ENCODE assay signal across 1 cellular context in the genomic region with DNA sequence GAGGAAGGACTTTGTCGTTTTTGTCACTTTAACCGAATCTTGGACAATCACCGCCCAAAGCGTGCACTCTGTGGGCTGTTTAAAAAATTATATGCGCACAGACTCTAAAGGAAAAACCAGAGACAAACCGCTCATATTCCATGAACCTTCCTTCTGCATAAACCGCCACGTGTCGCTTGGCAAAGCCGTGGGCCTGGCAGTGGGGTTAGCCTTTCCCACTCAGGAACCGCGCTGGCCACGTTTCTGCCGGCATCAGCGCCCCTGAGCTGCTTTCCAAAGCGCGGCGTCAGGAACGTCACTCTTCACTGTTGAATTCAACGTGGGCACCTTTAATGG.
TF ChIP-seq lines count a peak whose summit lies in the region.

No MANE protein-coding gene starts in this region.

TF ChIP-seq in IMR-90, 13 proteins besides CTCF, POLR2A, EP300 and RAD21 (continued from another document):
- TF ChIP-seq, protein P1, sequence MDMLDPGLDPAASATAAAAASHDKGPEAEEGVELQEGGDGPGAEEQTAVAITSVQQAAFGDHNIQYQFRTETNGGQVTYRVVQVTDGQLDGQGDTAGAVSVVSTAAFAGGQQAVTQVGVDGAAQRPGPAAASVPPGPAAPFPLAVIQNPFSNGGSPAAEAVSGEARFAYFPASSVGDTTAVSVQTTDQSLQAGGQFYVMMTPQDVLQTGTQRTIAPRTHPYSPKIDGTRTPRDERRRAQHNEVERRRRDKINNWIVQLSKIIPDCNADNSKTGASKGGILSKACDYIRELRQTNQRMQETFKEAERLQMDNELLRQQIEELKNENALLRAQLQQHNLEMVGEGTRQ (IDR thresholded peaks at IDR 0.05; ENCODE audit: low read depth, low read length): no peak
- TF ChIP-seq BHLHE40 (IDR thresholded peaks at IDR 0.05; ENCODE audit: low read depth, low read length): no peak
- TF ChIP-seq MAFK (IDR thresholded peaks at IDR 0.05; ENCODE audit: low read depth, low read length): no peak
- TF ChIP-seq, protein P2, sequence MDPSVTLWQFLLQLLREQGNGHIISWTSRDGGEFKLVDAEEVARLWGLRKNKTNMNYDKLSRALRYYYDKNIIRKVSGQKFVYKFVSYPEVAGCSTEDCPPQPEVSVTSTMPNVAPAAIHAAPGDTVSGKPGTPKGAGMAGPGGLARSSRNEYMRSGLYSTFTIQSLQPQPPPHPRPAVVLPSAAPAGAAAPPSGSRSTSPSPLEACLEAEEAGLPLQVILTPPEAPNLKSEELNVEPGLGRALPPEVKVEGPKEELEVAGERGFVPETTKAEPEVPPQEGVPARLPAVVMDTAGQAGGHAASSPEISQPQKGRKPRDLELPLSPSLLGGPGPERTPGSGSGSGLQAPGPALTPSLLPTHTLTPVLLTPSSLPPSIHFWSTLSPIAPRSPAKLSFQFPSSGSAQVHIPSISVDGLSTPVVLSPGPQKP (IDR thresholded peaks at IDR 0.05; ENCODE audit: borderline replicate concordance, low read depth, low read length): no peak
- no peak for TF ChIP-seq CHD1 (IDR thresholded peaks at IDR 0.05; ENCODE audit: low read depth, low read length)
- TF ChIP-seq FOS (IDR thresholded peaks at IDR 0.05; ENCODE audit: low read depth, low read length): no peak
- no peak for TF ChIP-seq NFE2L2 (IDR thresholded peaks at IDR 0.05; ENCODE audit: low read depth, low read length)
- TF ChIP-seq CEBPB (IDR thresholded peaks at IDR 0.05; ENCODE audit: low read depth, low read length): no peak
- no peak for TF ChIP-seq RCOR1 (IDR thresholded peaks at IDR 0.05; ENCODE audit: insufficient replicate concordance, low read length)
- no peak for TF ChIP-seq SMC3 (IDR thresholded peaks at IDR 0.05; ENCODE audit: low read depth, low read length)
- TF ChIP-seq RFX5 (IDR thresholded peaks at IDR 0.05; ENCODE audit: low read depth, low read length): no peak
TF ChIP-seq in IMR-90: peak in this region for 0.
